Comparison of ENCODE assay signal across 18 cellular contexts in the genomic region with DNA sequence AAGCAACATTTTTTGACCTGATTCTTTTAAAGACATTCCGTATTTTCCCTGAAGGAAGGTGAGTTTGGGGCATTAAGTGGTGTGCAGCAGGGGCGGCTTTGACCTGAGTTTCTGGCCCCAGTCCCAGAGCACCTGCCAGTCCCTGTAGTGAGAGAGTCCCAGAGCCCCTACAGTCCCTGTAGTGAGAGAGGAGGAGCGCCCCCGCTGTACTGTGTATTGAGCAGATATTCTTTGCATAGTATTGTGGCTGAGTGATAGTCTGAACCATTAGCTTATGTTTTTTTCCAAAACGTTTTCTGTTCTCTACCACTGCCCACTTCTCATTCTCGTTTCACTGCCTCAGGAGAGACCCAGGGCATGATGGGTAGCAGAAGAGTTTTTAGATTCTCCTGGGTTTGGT. TPM values are rescaled to one million over a fixed set of nuclear protein-coding genes. Genes with fewer than 3 reads are reported as not detected.
"Had no signal": no experiment of that assay in that cellular context is flagged by ENCODE, and none has a peak within 500 bp of the region (broad histone marks: within the 10 kb centered on the region; RNA-seq: fewer than 3 reads in every experiment).

No MANE protein-coding gene starts in this region.

- H3K27me3 ChIP-seq: body of pancreas, gastrocnemius medialis, heart left ventricle, left lung, ovary, uterus had no signal

- ATAC-seq: activated CD8-positive, alpha-beta memory T cell treated with anti-CD3 and anti-CD28 coated beads, Interleukin-2, amount 10 ng/mL, durations not matched to agents 7 days and 5 days; body of pancreas; gastrocnemius medialis; left lung; sciatic nerve had no signal

- H3K4me1 Mint-ChIP-seq: activated B cell treated with CpG ODN at 0.5 μM for 24 hours; activated CD4-positive, alpha-beta memory T cell treated with anti-CD3 and anti-CD28 coated beads, Interleukin-2, amount 10 ng/mL, durations not matched to agents 7 days and 5 days; activated CD8-positive, alpha-beta memory T cell treated with anti-CD3 and anti-CD28 coated beads, Interleukin-2, amount 10 ng/mL, durations not matched to agents 7 days and 5 days; activated naive CD8-positive, alpha-beta T cell treated with anti-CD3 and anti-CD28 coated beads, Interleukin-2, amount 10 ng/mL, durations not matched to agents 7 days and 5 days had no signal

- DNase-seq: activated B cell treated with CpG ODN at 0.5 μM for 24 hours; activated CD4-positive, alpha-beta memory T cell treated with anti-CD3 and anti-CD28 coated beads, Interleukin-2, amount 10 ng/mL, durations not matched to agents 7 days and 5 days; activated CD4-positive, alpha-beta T cell treated with anti-CD3 and anti-CD28 coated beads for 48 hours; activated CD8-positive, alpha-beta memory T cell treated with anti-CD3 and anti-CD28 coated beads, Interleukin-2, amount 10 ng/mL, durations not matched to agents 7 days and 5 days; activated naive CD8-positive, alpha-beta T cell treated with anti-CD3 and anti-CD28 coated beads, Interleukin-2, amount 10 ng/mL, durations not matched to agents 7 days and 5 days; body of pancreas; central memory CD4-positive, alpha-beta T cell; gastrocnemius medialis; heart left ventricle; left lung; ovary; stimulated activated CD4-positive, alpha-beta T cell treated with anti-CD3 and anti-CD28 coated beads, Interleukin-4, amount 100 ng/mL, for 1 hour; T-helper 1 cell; T-helper 9 cell; uterus had no signal

- H3K27ac ChIP-seq: body of pancreas, gastrocnemius medialis, heart left ventricle, left lung, ovary, uterus had no signal

- H3K4me2 ChIP-seq: smooth muscle cell had no signal

- H3K9me3 Mint-ChIP-seq: activated B cell treated with CpG ODN at 0.5 μM for 24 hours; activated CD4-positive, alpha-beta memory T cell treated with anti-CD3 and anti-CD28 coated beads, Interleukin-2, amount 10 ng/mL, durations not matched to agents 7 days and 5 days; activated naive CD8-positive, alpha-beta T cell treated with anti-CD3 and anti-CD28 coated beads, Interleukin-2, amount 10 ng/mL, durations not matched to agents 7 days and 5 days had no signal

- H3K36me3 Mint-ChIP-seq: activated CD8-positive, alpha-beta memory T cell treated with anti-CD3 and anti-CD28 coated beads, Interleukin-2, amount 10 ng/mL, durations not matched to agents 7 days and 5 days; activated naive CD8-positive, alpha-beta T cell treated with anti-CD3 and anti-CD28 coated beads, Interleukin-2, amount 10 ng/mL, durations not matched to agents 7 days and 5 days had no signal

- H3K9me3 ChIP-seq: body of pancreas, gastrocnemius medialis, heart left ventricle, left lung, ovary, uterus had no signal

- H3K4me3 ChIP-seq: body of pancreas, gastrocnemius medialis, heart left ventricle, left lung, ovary, smooth muscle cell, uterus had no signal

- H3K27me3 Mint-ChIP-seq: activated CD4-positive, alpha-beta memory T cell treated with anti-CD3 and anti-CD28 coated beads, Interleukin-2, amount 10 ng/mL, durations not matched to agents 7 days and 5 days had no signal

- FAIRE-seq: colon had no signal

- H3K4me3 Mint-ChIP-seq: activated B cell treated with CpG ODN at 0.5 μM for 24 hours; activated CD4-positive, alpha-beta memory T cell treated with anti-CD3 and anti-CD28 coated beads, Interleukin-2, amount 10 ng/mL, durations not matched to agents 7 days and 5 days; activated CD8-positive, alpha-beta memory T cell treated with anti-CD3 and anti-CD28 coated beads, Interleukin-2, amount 10 ng/mL, durations not matched to agents 7 days and 5 days; activated naive CD8-positive, alpha-beta T cell treated with anti-CD3 and anti-CD28 coated beads, Interleukin-2, amount 10 ng/mL, durations not matched to agents 7 days and 5 days had no signal

- H3K4me1 ChIP-seq: gastrocnemius medialis, left lung, uterus had no signal

- H3K27ac Mint-ChIP-seq: activated B cell treated with CpG ODN at 0.5 μM for 24 hours; activated CD4-positive, alpha-beta memory T cell treated with anti-CD3 and anti-CD28 coated beads, Interleukin-2, amount 10 ng/mL, durations not matched to agents 7 days and 5 days; activated CD8-positive, alpha-beta memory T cell treated with anti-CD3 and anti-CD28 coated beads, Interleukin-2, amount 10 ng/mL, durations not matched to agents 7 days and 5 days; activated naive CD8-positive, alpha-beta T cell treated with anti-CD3 and anti-CD28 coated beads, Interleukin-2, amount 10 ng/mL, durations not matched to agents 7 days and 5 days had no signal

- H3K36me3 ChIP-seq: gastrocnemius medialis, heart left ventricle, left lung, ovary, uterus had no signal

RNA-seq across cellular contexts. Expression of a gene that starts 17.2 kb away (rescaled TPM):
- total RNA-seq: activated B cell treated with CpG ODN at 0.5 μM for 24 hours had no signal
